Comparison of ENCODE assay signal across 25 cellular contexts in the genomic region with DNA sequence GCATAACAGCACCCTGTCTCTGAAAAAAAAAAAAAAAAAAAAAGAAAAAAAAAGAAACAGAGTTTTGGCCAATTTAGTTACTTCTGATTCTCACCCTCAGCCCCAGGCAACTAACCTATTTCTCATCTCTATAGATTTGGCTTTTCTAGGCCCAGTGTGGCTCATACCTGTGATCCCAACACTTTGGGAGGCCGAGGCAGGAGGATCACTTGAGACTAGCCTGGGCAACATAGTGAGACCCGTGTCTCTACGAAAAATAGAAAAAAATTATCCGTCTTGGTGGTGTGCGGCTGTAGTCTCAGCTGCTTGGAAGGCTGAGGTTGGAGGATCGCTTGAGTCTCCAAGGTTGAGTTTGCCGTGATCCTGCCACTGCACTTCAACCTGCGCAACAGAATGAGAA. TPM values are rescaled to one million over a fixed set of nuclear protein-coding genes. Genes with fewer than 3 reads are reported as not detected.
A peak's percentile ranks its signal among the peaks of the same experiment; 100 is the strongest.
DNase-seq lines count a peak whose midpoint lies in the region; ATAC-seq and TF ChIP-seq lines count a peak whose summit lies in the region.
"Had no signal": no experiment of that assay in that cellular context is flagged by ENCODE, and none has a peak within 500 bp of the region (broad histone marks: within the 10 kb centered on the region; RNA-seq: fewer than 3 reads in every experiment).

No MANE protein-coding gene starts in this region.

- peaks cover 0 to 37% of the 10 kb centered on the region in 2 experiments; a peak in 1 of 3 replicates for H3K36me3 ChIP-seq in HEK293 (ENCODE audit: control insufficient read depth in 2 of 2, insufficient read depth in 1 of 2, low read length in 2 of 2)

- CTCF ChIA-PET in HEK293 (lab: Yijun Ruan, JAX): interaction anchor here (1.1 kb wide), 1 partner anchor 13 kb away, joined by 4 read pairs; no protein-coding TSS in a partner anchor
- CTCF ChIA-PET in WTC11 (lab: Charles Lee): no interaction called here

- no peaks in the 10 kb centered on the region for H3K9me3 ChIP-seq in HEK293 (ENCODE audit: control insufficient read depth, insufficient read depth, low read depth, low read length)
- H3K9me3 ChIP-seq: A549, BE2C had no signal

- no peak overlapping the region for H3K4me3 ChIP-seq in HEK293 (ENCODE audit: low read depth, low read length)
- H3K4me3 ChIP-seq: A549; BLaER1 treated with 17β-estradiol and CSF1 and Interleukin-3, amounts not matched to agents 10 nM and 100 nM had no signal

- ATAC-seq in WTC11: no peak
- ATAC-seq: A549 had no signal

- H3K27ac ChIP-seq in HEK293 (ENCODE audit: extremely low read depth, low read depth, low read length): no peak overlapping the region
- H3K27ac ChIP-seq: A549; BLaER1 treated with 17β-estradiol and CSF1 and Interleukin-3, amounts not matched to agents 10 nM and 100 nM had no signal

- H3K4me3 Mint-ChIP-seq in activated T-cell treated with anti-CD3 and anti-CD28 coated beads, Interleukin-2, amount 50 U/mL, for 24 hours: no peak overlapping the region
- H3K4me3 Mint-ChIP-seq in WTC11: no peak overlapping the region
- no peak overlapping the region for H3K4me3 Mint-ChIP-seq in chondrocyte (ENCODE audit: unreplicated experiment)
- H3K4me3 Mint-ChIP-seq in progenitor cell of endocrine pancreas (ENCODE audit: low read depth): no peak overlapping the region
- H3K4me3 Mint-ChIP-seq: CD14-positive monocyte; CD4-positive, alpha-beta T cell; CD8-positive, alpha-beta memory T cell; HFFc6 had no signal

- H3K27me3 Mint-ChIP-seq in activated T-cell treated with anti-CD3 and anti-CD28 coated beads, Interleukin-2, amount 50 U/mL, for 24 hours: no peaks in the 10 kb centered on the region
- H3K27me3 Mint-ChIP-seq in WTC11 (ENCODE audit: low read depth): no peaks in the 10 kb centered on the region
- H3K27me3 Mint-ChIP-seq in chondrocyte (ENCODE audit: low read depth): no peaks in the 10 kb centered on the region
- H3K27me3 Mint-ChIP-seq in progenitor cell of endocrine pancreas: no peaks in the 10 kb centered on the region
- H3K27me3 Mint-ChIP-seq: CD4-positive, alpha-beta T cell; CD8-positive, alpha-beta memory T cell had no signal

- peaks cover 54% of the 10 kb centered on the region for H3K4me1 Mint-ChIP-seq in activated T-cell treated with anti-CD3 and anti-CD28 coated beads, Interleukin-2, amount 50 U/mL, for 24 hours (ENCODE audit: low read depth)
- H3K4me1 Mint-ChIP-seq in WTC11 (no peaks in the 10 kb centered on the region), chondrocyte (ENCODE audit: low read depth) (peaks cover 11% of the 10 kb centered on the region), progenitor cell of endocrine pancreas (ENCODE audit: low read depth) (peaks cover 2% of the 10 kb centered on the region)

- H3K27ac Mint-ChIP-seq in activated T-cell treated with anti-CD3 and anti-CD28 coated beads, Interleukin-2, amount 50 U/mL, for 24 hours: peak overlapping the region; percentile 17
- no peak overlapping the region for H3K27ac Mint-ChIP-seq in WTC11
- no peak overlapping the region for H3K27ac Mint-ChIP-seq in chondrocyte (ENCODE audit: unreplicated experiment)
- H3K27ac Mint-ChIP-seq in progenitor cell of endocrine pancreas: no peak overlapping the region
- H3K27ac Mint-ChIP-seq: CD14-positive monocyte; CD4-positive, alpha-beta T cell; CD8-positive, alpha-beta memory T cell; HFFc6 had no signal

- DNase-seq in activated T-cell treated with anti-CD3 and anti-CD28 coated beads, Interleukin-2, amount 50 U/mL, for 24 hours: peak; percentile 14
- DNase-seq in activated T-cell treated with anti-CD3 and anti-CD28 coated beads, Interleukin-2, amount 50 U/mL, for 48 hours: no peak
- no peak for DNase-seq in WTC11 (ENCODE audit: low spot score)
- peak; percentile 5 for DNase-seq in chondrocyte (ENCODE audit: low spot score)
- DNase-seq in midbrain (lab: John Stamatoyannopoulos, UW): no peak
- DNase-seq in progenitor cell of endocrine pancreas (ENCODE audit: low spot score, unreplicated experiment): no peak
- DNase-seq in MV-4-11 (lab: John Stamatoyannopoulos, UW): no peak
- DNase-seq: 8988T; ACHN; AML-193; BE2C; CD4-positive, alpha-beta T cell; CD8-positive, alpha-beta memory T cell; DMS 273 treated with DMSO at 0.1 percent for 48 hours; DMS79; EL; GDM1; GOT3; H7; HCEC 1CT; HFFc6 had no signal

- no peaks in the 10 kb centered on the region for H3K9me3 Mint-ChIP-seq in activated T-cell treated with anti-CD3 and anti-CD28 coated beads, Interleukin-2, amount 50 U/mL, for 24 hours
- H3K9me3 Mint-ChIP-seq in WTC11: no peaks in the 10 kb centered on the region
- no peaks in the 10 kb centered on the region for H3K9me3 Mint-ChIP-seq in chondrocyte (ENCODE audit: low read depth)
- no peaks in the 10 kb centered on the region for H3K9me3 Mint-ChIP-seq in progenitor cell of endocrine pancreas (ENCODE audit: low read depth)
- H3K9me3 Mint-ChIP-seq: CD14-positive monocyte; CD4-positive, alpha-beta T cell; CD8-positive, alpha-beta memory T cell; HFFc6 had no signal

- H3K4me1 ChIP-seq in HEK293 (ENCODE audit: control insufficient read depth, insufficient read depth, low read length): peaks cover 10% of the 10 kb centered on the region
- H3K4me1 ChIP-seq: BE2C had no signal

- POLR2A ChIA-PET in HEK293 (lab: Yijun Ruan, JAX) (no interaction called here), WTC11 (lab: Charles Lee) (interaction anchor here (0.6 kb wide), 1 partner anchor 9 kb away, joined by 3 read pairs; a partner anchor contains a TSS)

- peaks cover 53% of the 10 kb centered on the region for H3K36me3 Mint-ChIP-seq in activated T-cell treated with anti-CD3 and anti-CD28 coated beads, Interleukin-2, amount 50 U/mL, for 24 hours (ENCODE audit: low read depth)
- H3K36me3 Mint-ChIP-seq in WTC11 (no peaks in the 10 kb centered on the region), chondrocyte (ENCODE audit: low read depth) (no peaks in the 10 kb centered on the region), progenitor cell of endocrine pancreas (ENCODE audit: insufficient read depth) (peaks cover 1% of the 10 kb centered on the region)

- no peak for TF ChIP-seq CTCF in HEK293 (tag by site-specific recombination; IDR thresholded peaks at IDR 0.05)
- TF ChIP-seq CTCF in WTC11 (IDR thresholded peaks at IDR 0.05): no peak
- no peak for TF ChIP-seq CTCF in chondrocyte (IDR thresholded peaks at IDR 0.05)
- TF ChIP-seq CTCF in progenitor cell of endocrine pancreas (IDR thresholded peaks at IDR 0.05; ENCODE audit: unreplicated experiment): no peak

TF ChIP-seq in HEK293, 187 proteins besides CTCF, POLR2A, EP300 and RAD21:
- no peak for TF ChIP-seq ZNF311 (tag by site-specific recombination; IDR thresholded peaks at IDR 0.05; ENCODE audit: borderline replicate concordance)
- TF ChIP-seq, protein P1, sequence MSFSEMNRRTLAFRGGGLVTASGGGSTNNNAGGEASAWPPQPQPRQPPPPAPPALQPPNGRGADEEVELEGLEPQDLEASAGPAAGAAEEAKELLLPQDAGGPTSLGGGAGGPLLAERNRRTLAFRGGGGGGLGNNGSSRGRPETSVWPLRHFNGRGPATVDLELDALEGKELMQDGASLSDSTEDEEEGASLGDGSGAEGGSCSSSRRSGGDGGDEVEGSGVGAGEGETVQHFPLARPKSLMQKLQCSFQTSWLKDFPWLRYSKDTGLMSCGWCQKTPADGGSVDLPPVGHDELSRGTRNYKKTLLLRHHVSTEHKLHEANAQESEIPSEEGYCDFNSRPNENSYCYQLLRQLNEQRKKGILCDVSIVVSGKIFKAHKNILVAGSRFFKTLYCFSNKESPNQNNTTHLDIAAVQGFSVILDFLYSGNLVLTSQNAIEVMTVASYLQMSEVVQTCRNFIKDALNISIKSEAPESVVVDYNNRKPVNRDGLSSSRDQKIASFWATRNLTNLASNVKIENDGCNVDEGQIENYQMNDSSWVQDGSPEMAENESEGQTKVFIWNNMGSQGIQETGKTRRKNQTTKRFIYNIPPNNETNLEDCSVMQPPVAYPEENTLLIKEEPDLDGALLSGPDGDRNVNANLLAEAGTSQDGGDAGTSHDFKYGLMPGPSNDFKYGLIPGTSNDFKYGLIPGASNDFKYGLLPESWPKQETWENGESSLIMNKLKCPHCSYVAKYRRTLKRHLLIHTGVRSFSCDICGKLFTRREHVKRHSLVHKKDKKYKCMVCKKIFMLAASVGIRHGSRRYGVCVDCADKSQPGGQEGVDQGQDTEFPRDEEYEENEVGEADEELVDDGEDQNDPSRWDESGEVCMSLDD (tag by site-specific recombination; IDR thresholded peaks at IDR 0.05): no peak
- peak; percentile 64; the same call in 1 of the 2 replicates for TF ChIP-seq ZNF121 (tag by site-specific recombination; IDR thresholded peaks at IDR 0.05)

TF ChIP-seq in WTC11, 78 proteins besides CTCF, POLR2A, EP300 and RAD21 (continues in another document):
- 0 out of 2 replicates have a peak, but pooled peaks have one; percentile 38 for TF ChIP-seq ZNF121 (CRISPR knock-in tag; IDR thresholded peaks at IDR 0.05)
- TF ChIP-seq, protein P2, sequence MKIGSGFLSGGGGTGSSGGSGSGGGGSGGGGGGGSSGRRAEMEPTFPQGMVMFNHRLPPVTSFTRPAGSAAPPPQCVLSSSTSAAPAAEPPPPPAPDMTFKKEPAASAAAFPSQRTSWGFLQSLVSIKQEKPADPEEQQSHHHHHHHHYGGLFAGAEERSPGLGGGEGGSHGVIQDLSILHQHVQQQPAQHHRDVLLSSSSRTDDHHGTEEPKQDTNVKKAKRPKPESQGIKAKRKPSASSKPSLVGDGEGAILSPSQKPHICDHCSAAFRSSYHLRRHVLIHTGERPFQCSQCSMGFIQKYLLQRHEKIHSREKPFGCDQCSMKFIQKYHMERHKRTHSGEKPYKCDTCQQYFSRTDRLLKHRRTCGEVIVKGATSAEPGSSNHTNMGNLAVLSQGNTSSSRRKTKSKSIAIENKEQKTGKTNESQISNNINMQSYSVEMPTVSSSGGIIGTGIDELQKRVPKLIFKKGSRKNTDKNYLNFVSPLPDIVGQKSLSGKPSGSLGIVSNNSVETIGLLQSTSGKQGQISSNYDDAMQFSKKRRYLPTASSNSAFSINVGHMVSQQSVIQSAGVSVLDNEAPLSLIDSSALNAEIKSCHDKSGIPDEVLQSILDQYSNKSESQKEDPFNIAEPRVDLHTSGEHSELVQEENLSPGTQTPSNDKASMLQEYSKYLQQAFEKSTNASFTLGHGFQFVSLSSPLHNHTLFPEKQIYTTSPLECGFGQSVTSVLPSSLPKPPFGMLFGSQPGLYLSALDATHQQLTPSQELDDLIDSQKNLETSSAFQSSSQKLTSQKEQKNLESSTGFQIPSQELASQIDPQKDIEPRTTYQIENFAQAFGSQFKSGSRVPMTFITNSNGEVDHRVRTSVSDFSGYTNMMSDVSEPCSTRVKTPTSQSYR (CRISPR knock-in tag; IDR thresholded peaks at IDR 0.05): no peak

RNA-seq across cellular contexts. Expression of a gene that starts 8.7 kb away (rescaled TPM):
- 21.6 to 27.1 TPM (median 22.5 TPM) in 3 replicates for total RNA-seq in WTC11 (2021)
- total RNA-seq in chondrocyte: 29.0 to 36.9 TPM (median 29.6 TPM) in 3 replicates
- total RNA-seq in progenitor cell of endocrine pancreas: 48.9 and 53.8 TPM in 2 replicates

RNA-seq across cellular contexts. Expression of a gene that starts 8.9 kb away (rescaled TPM):
- total RNA-seq in WTC11 (2021) (12.0 to 21.4 TPM (median 16.6 TPM) in 3 replicates), chondrocyte (6.0 to 10.5 TPM (median 6.0 TPM) in 3 replicates), progenitor cell of endocrine pancreas (31.7 and 31.8 TPM in 2 replicates)

Comparison
In these comparisons a context has a peak if more than half of its experiments do, and no peak if none do; other contexts are left out.
1. DNase-seq: peak in activated T-cell treated with anti-CD3 and anti-CD28 coated beads, Interleukin-2, amount 50 U/mL, for 24 hours (single experiment) and chondrocyte (single experiment); none in activated T-cell treated with anti-CD3 and anti-CD28 coated beads, Interleukin-2, amount 50 U/mL, for 48 hours (0 of 2), WTC11 (single experiment), midbrain (single experiment), progenitor cell of endocrine pancreas (single experiment) and MV-4-11 (single experiment).